ENCODE assay signal across 2 cellular contexts in genomic region chr20:3550857-3551256, GRCh38.
TF ChIP-seq lines count a peak whose summit lies in the region.

No MANE protein-coding gene starts in this region.

TF ChIP-seq in A549, 52 proteins besides CTCF, POLR2A, EP300 and RAD21 (continued from another document):
- TF ChIP-seq ELK1 (IDR thresholded peaks at IDR 0.05; ENCODE audit: low read depth, low read length) (no peak), SMC3 (IDR thresholded peaks at IDR 0.05) (no peak), TFCP2L1 (CRISPR knock-in tag; IDR thresholded peaks at IDR 0.05) (no peak), NFE2L2 (conservative IDR thresholded peaks at IDR 0.05; ENCODE audit: low read length) (no peak), GATA3 (IDR thresholded peaks at IDR 0.05; ENCODE audit: borderline replicate concordance) (no peak), MAZ (IDR thresholded peaks at IDR 0.05; ENCODE audit: borderline replicate concordance, low read depth, low read length) (no peak), JUN (IDR thresholded peaks at IDR 0.05) (no peak), PBX3 (IDR thresholded peaks at IDR 0.05) (no peak), NR3C1 (IDR thresholded peaks at IDR 0.05) (no peak)

TF ChIP-seq in HepG2, 621 proteins besides CTCF, POLR2A, EP300 and RAD21:
- TF ChIP-seq ZNF318 (CRISPR knock-in tag; IDR thresholded peaks at IDR 0.05) (no peak), ZNF564 (CRISPR knock-in tag; IDR thresholded peaks at IDR 0.05) (no peak), ZNF124 (CRISPR knock-in tag; IDR thresholded peaks at IDR 0.05) (no peak), PRDM10 (CRISPR knock-in tag; IDR thresholded peaks at IDR 0.05; ENCODE audit: low read depth) (no peak), IKZF4 (CRISPR knock-in tag; IDR thresholded peaks at IDR 0.05; ENCODE audit: borderline replicate concordance, low read depth, not compliant biosample characterization) (no peak), HMG20A (CRISPR knock-in tag; IDR thresholded peaks at IDR 0.05; ENCODE audit: borderline replicate concordance) (no peak), KLF9 (CRISPR knock-in tag; IDR thresholded peaks at IDR 0.05; ENCODE audit: low read depth) (no peak), GLI4 (CRISPR knock-in tag; IDR thresholded peaks at IDR 0.05; ENCODE audit: borderline replicate concordance) (no peak), ZNF580 (CRISPR knock-in tag; IDR thresholded peaks at IDR 0.05; ENCODE audit: borderline replicate concordance, low read depth) (no peak), FOXK1 (CRISPR knock-in tag; IDR thresholded peaks at IDR 0.05; ENCODE audit: borderline replicate concordance, low read depth) (no peak), PLRG1 (conservative IDR thresholded peaks at IDR 0.05) (no peak), ZMYM3 (CRISPR knock-in tag; IDR thresholded peaks at IDR 0.05) (no peak), NFE2 (CRISPR knock-in tag; IDR thresholded peaks at IDR 0.05) (no peak), STAT6 (CRISPR knock-in tag; IDR thresholded peaks at IDR 0.05; ENCODE audit: borderline replicate concordance) (no peak), ZNF136 (CRISPR knock-in tag; IDR thresholded peaks at IDR 0.05; ENCODE audit: low read depth) (no peak), ZNF30 (CRISPR knock-in tag; IDR thresholded peaks at IDR 0.05) (no peak)
